ENCODE assay signal across 10 cellular contexts in genomic region chr6:165660881-165661415, GRCh38. TPM values are rescaled to one million over a fixed set of nuclear protein-coding genes. Genes with fewer than 3 reads are reported as not detected.
A peak's percentile ranks its signal among the peaks of the same experiment; 100 is the strongest.
DNase-seq lines count a peak whose midpoint lies in the region; FAIRE-seq and TF ChIP-seq lines count a peak whose summit lies in the region.
"Had no signal": no experiment of that assay in that cellular context is flagged by ENCODE, and none has a peak within 500 bp of the region (broad histone marks: within the 10 kb centered on the region; RNA-seq: fewer than 3 reads in every experiment).

No MANE protein-coding gene starts in this region.

- H3K9me3 ChIP-seq in H9 (ENCODE audit: control insufficient read depth, low read depth, low read length) = no peaks in the 10 kb centered on the region
- H3K9me3 ChIP-seq in astrocyte (ENCODE audit: insufficient read depth, low read depth, low read length) = no peaks in the 10 kb centered on the region
- H3K9me3 ChIP-seq in skeletal muscle tissue (ENCODE audit: control insufficient read depth in 3 of 3, low read length in 3 of 3) = no peaks in the 10 kb centered on the region

- H3K36me3 ChIP-seq in astrocyte (ENCODE audit: insufficient read depth, low read length) (no peaks in the 10 kb centered on the region), kidney epithelial cell (ENCODE audit: control insufficient read depth, insufficient read depth, low read length) (peaks cover 1% of the 10 kb centered on the region), skeletal muscle tissue (ENCODE audit: control insufficient read depth in 3 of 3, insufficient read depth in 3 of 3, low read length in 3 of 3) (no peaks in the 10 kb centered on the region)
- H3K36me3 ChIP-seq: WERI-Rb-1 had no signal

- no peak overlapping the region for H3K56ac ChIP-seq in H9 (ENCODE audit: insufficient read length, low read depth, low read length)

- peak overlapping the region; percentile 54 to 82 for H3K4me3 Mint-ChIP-seq in H9
- H3K4me3 Mint-ChIP-seq in astrocyte (ENCODE audit: unreplicated experiment) = peak overlapping the region; percentile 82

- no peak overlapping the region for H2BK5ac ChIP-seq in H9 (ENCODE audit: insufficient read length, low read length)

- H4K8ac ChIP-seq in H9 (replicated peaks; ENCODE audit: insufficient read length, low read depth, low read length) = no peak overlapping the region

- H3K4me1 Mint-ChIP-seq in H9 = peaks cover 26 to 38% of the 10 kb centered on the region in 2 experiments
- H3K4me1 Mint-ChIP-seq in astrocyte (ENCODE audit: low read depth, unreplicated experiment) = peaks cover 15% of the 10 kb centered on the region
- H3K4me1 Mint-ChIP-seq: activated naive CD8-positive, alpha-beta T cell treated with anti-CD3 and anti-CD28 coated beads for 36 hours had no signal

- no peak for DNase-seq in H9
- no peak for DNase-seq in astrocyte (ENCODE audit: low read depth)
- no peak for DNase-seq in kidney epithelial cell (ENCODE audit: low read depth)
- DNase-seq in cerebellar cortex (ENCODE audit: low spot score) = no peak
- DNase-seq in dedifferentiated amniotic fluid mesenchymal stem cell (ENCODE audit: extremely low spot score) = no peak
- no peak for DNase-seq in NCI-H2196 treated with DMSO at 0.1 percent for 48 hours (lab: John Stamatoyannopoulos, UW; ENCODE audit: unreplicated experiment)
- no peak for DNase-seq in NCI-H1930 (lab: John Stamatoyannopoulos, UW)
- DNase-seq: activated naive CD8-positive, alpha-beta T cell treated with anti-CD3 and anti-CD28 coated beads for 36 hours; WERI-Rb-1 had no signal

- peak overlapping the region; percentile 64 for H3K4me2 ChIP-seq in H9 (ENCODE audit: insufficient read depth, insufficient read length, low read length)
- H3K4me2 ChIP-seq in astrocyte (ENCODE audit: low read length) = peak overlapping the region; percentile 85

- no peak overlapping the region for H2AK5ac ChIP-seq in H9 (ENCODE audit: insufficient read length, low read length)

- H2BK120ac ChIP-seq in H9 (ENCODE audit: low read depth, low read length, poor library complexity, severe bottlenecking) = no peak overlapping the region

- no peaks in the 10 kb centered on the region for H3K79me2 ChIP-seq in H9 (ENCODE audit: insufficient read depth, low read length)
- H3K79me2 ChIP-seq in astrocyte (ENCODE audit: insufficient read depth, low read length) = peaks cover 27% of the 10 kb centered on the region

- no peak for FAIRE-seq in astrocyte (lab: Jason Lieb, UNC)

- H3K14ac ChIP-seq in H9 (ENCODE audit: insufficient read depth, low read length) = peak overlapping the region; percentile 93; the same call in 1 of the 2 replicates

- WGBS in H9 (ENCODE audit: extremely low coverage, insufficient read length, low lambda C conversion rate) = no CpG with 5 or more reads among the region's 49 CpGs

- no peaks in the 10 kb centered on the region for H3K79me1 ChIP-seq in H9 (ENCODE audit: insufficient read depth, low read depth, low read length, poor library complexity, severe bottlenecking)

- H3K27ac Mint-ChIP-seq in H9 (no peak overlapping the region), astrocyte (ENCODE audit: unreplicated experiment) (no peak overlapping the region)
- H3K27ac Mint-ChIP-seq: activated naive CD8-positive, alpha-beta T cell treated with anti-CD3 and anti-CD28 coated beads for 36 hours had no signal

- H4K5ac ChIP-seq in H9 (ENCODE audit: insufficient read length, low read depth, low read length) = no peak overlapping the region

- H3K4ac ChIP-seq in H9 (ENCODE audit: low read depth, low read length) = no peak overlapping the region

- no peak overlapping the region for H2BK20ac ChIP-seq in H9 (ENCODE audit: low read depth, low read length, poor library complexity, severe bottlenecking)

- peaks cover 62% of the 10 kb centered on the region for H3K27me3 ChIP-seq in H9 (ENCODE audit: insufficient read depth, low read length)
- peaks cover 37% of the 10 kb centered on the region for H3K27me3 ChIP-seq in astrocyte (ENCODE audit: insufficient read depth, low read length)
- peaks cover 5% of the 10 kb centered on the region for H3K27me3 ChIP-seq in kidney epithelial cell (ENCODE audit: control insufficient read depth, insufficient read depth, low read length)
- peaks cover 22 to 64% (median 49%) of the 10 kb centered on the region in 3 donors for H3K27me3 ChIP-seq in skeletal muscle tissue (ENCODE audit: control insufficient read depth in 3 of 3, insufficient read depth in 3 of 3, low read length in 3 of 3)

- H3K27me3 Mint-ChIP-seq in H9 (ENCODE audit: low read depth) (peaks cover 79% of the 10 kb centered on the region), astrocyte (ENCODE audit: low read depth, unreplicated experiment) (peaks cover 49% of the 10 kb centered on the region)

- H2AFZ ChIP-seq in H9 (ENCODE audit: low read length) = no peak overlapping the region
- H2AFZ ChIP-seq in astrocyte (ENCODE audit: low read depth, low read length) = peak overlapping the region; percentile 73

- H3K27ac ChIP-seq in H9 (ENCODE audit: insufficient read length, low read depth, low read length) (no peak overlapping the region), astrocyte (ENCODE audit: low read depth, low read length) (no peak overlapping the region), skeletal muscle tissue (ENCODE audit: low read depth, low read length) (no peak overlapping the region)
- H3K27ac ChIP-seq: WERI-Rb-1 had no signal

- H3K9me3 Mint-ChIP-seq in H9 (peaks cover 0 to 4% of the 10 kb centered on the region in 2 experiments; a peak in 2 of 5 replicates), astrocyte (ENCODE audit: unreplicated experiment) (peaks cover 3% of the 10 kb centered on the region)
- H3K9me3 Mint-ChIP-seq: activated naive CD8-positive, alpha-beta T cell treated with anti-CD3 and anti-CD28 coated beads for 36 hours had no signal

- no peak for TF ChIP-seq CTCF in H9 (conservative IDR thresholded peaks at IDR 0.05)
- TF ChIP-seq CTCF in astrocyte (IDR thresholded peaks at IDR 0.05; ENCODE audit: insufficient read depth, low read depth, low read length) = no peak
- TF ChIP-seq CTCF in kidney epithelial cell (IDR thresholded peaks at IDR 0.05; ENCODE audit: insufficient read depth, low read length, poor library complexity, severe bottlenecking) = no peak

- H3K23me2 ChIP-seq in H9 (ENCODE audit: insufficient read length, low read depth, low read length, poor library complexity, severe bottlenecking) = peaks cover 25% of the 10 kb centered on the region

- H3K4me3 ChIP-seq in astrocyte (ENCODE audit: insufficient read depth, low read depth, low read length) (peak overlapping the region; percentile 59), kidney epithelial cell (ENCODE audit: low read depth, low read length) (peak overlapping the region; percentile 90), skeletal muscle tissue (ENCODE audit: low read length in 3 of 3) (peak overlapping the region; percentile 58 to 72 (median 66))

- no peak overlapping the region for H2BK12ac ChIP-seq in H9 (ENCODE audit: insufficient read length, low read depth, low read length)

- H3K23ac ChIP-seq in H9 (ENCODE audit: insufficient read length, low read depth, low read length) = no peak overlapping the region

- H3K36me3 Mint-ChIP-seq in H9 (ENCODE audit: insufficient read depth in 1 of 3, low read depth in 3 of 3) (peaks cover 0 to 7% (median 0%) of the 10 kb centered on the region in 3 experiments; a peak in 2 of 7 replicates), astrocyte (ENCODE audit: low read depth, unreplicated experiment) (no peaks in the 10 kb centered on the region)
- H3K36me3 Mint-ChIP-seq: activated naive CD8-positive, alpha-beta T cell treated with anti-CD3 and anti-CD28 coated beads for 36 hours had no signal

- H3K9ac ChIP-seq in H9 (ENCODE audit: extremely low read depth, insufficient read length, low read length) (no peak overlapping the region), astrocyte (ENCODE audit: low read length) (peak overlapping the region; percentile 75), skeletal muscle tissue (ENCODE audit: low read depth in 1 of 3, low read length in 3 of 3) (peak overlapping the region in 2 of 3 donors; percentile 50 to 60)

- H3K4me1 ChIP-seq in H9 (ENCODE audit: insufficient read depth, low read length) (peaks cover 2% of the 10 kb centered on the region), astrocyte (ENCODE audit: insufficient read depth, low read length) (peaks cover 13% of the 10 kb centered on the region), skeletal muscle tissue (ENCODE audit: control insufficient read depth in 3 of 3, insufficient read depth in 3 of 3, low read length in 3 of 3) (peaks cover 13 to 28% (median 22%) of the 10 kb centered on the region in 3 donors)

- H3T11ph ChIP-seq in H9 (ENCODE audit: low read length) = no peak overlapping the region

- H3K18ac ChIP-seq in H9 (ENCODE audit: insufficient read length, low read depth, low read length) = peak overlapping the region; percentile 56

- H2BK15ac ChIP-seq in H9 (ENCODE audit: low read depth, low read length) = no peak overlapping the region

- no peaks in the 10 kb centered on the region for H4K20me1 ChIP-seq in H9 (ENCODE audit: control insufficient read depth, insufficient read depth, insufficient read length)
- peaks cover 16% of the 10 kb centered on the region for H4K20me1 ChIP-seq in astrocyte (ENCODE audit: insufficient read depth, low read length)

- H4K91ac ChIP-seq in H9 (ENCODE audit: insufficient read length, low read depth, low read length) = no peak overlapping the region

RNA-seq across cellular contexts. Expression of gene PDE10A, which starts 2.1 kb away (rescaled TPM):
- total RNA-seq in H9 (2021) (0.31 and 0.44 TPM in 2 replicates), astrocyte (5.4 and 7.4 TPM in 2 replicates), kidney epithelial cell (13.0 and 13.3 TPM in 2 replicates), skeletal muscle tissue (11.0 TPM)
- total RNA-seq: activated naive CD8-positive, alpha-beta T cell treated with anti-CD3 and anti-CD28 coated beads for 36 hours had no signal
